19 cellular contexts compared by ENCODE assay signal in genomic region chr3:61871646-61872045, GRCh38.
DNase-seq lines count a peak whose midpoint lies in the region; ATAC-seq and TF ChIP-seq lines count a peak whose summit lies in the region.
"Had no signal": no experiment of that assay in that cellular context is flagged by ENCODE, and none has a peak within 500 bp of the region (broad histone marks: within the 10 kb centered on the region; RNA-seq: fewer than 3 reads in every experiment).

No MANE protein-coding gene starts in this region.

- H3K4me1 Mint-ChIP-seq in brain = peaks cover 65% of the 10 kb centered on the region
- H3K4me1 Mint-ChIP-seq: CD4-positive, CD25-positive, alpha-beta regulatory T cell had no signal

- peak; percentile 12 for DNase-seq in H7
- peak; percentile 35 for DNase-seq in medulla oblongata (ENCODE audit: extremely low spot score)
- DNase-seq in sigmoid colon = no peak
- no peak for DNase-seq in GM19238 (ENCODE audit: insufficient read length, low spot score)
- DNase-seq: ACHN; CD4-positive, CD25-positive, alpha-beta regulatory T cell; DMS79; GDM1; HCEC 1CT; NCI-H1436 treated with DMSO at 0.1 percent for 48 hours; NCI-H2081 treated with DMSO at 0.1 percent for 48 hours; NCI-H226; NCI-H526; NK-92 treated with Interleukin-12 subunit alpha and Interleukin-12 subunit beta, amount 100 ng/mL, for 24 hours; OCI-M1; RPMI8226 had no signal

- H3K4me1 ChIP-seq in sigmoid colon = peaks cover 0 to 63% (median 60%) of the 10 kb centered on the region in 4 donors

- no peaks in the 10 kb centered on the region for H3K27me3 ChIP-seq in H7 (ENCODE audit: control insufficient read depth, insufficient read depth, low read length)
- no peaks in the 10 kb centered on the region for H3K27me3 ChIP-seq in sigmoid colon

- peak overlapping the region; percentile 19 to 86 (median 74) for H3K27ac Mint-ChIP-seq in brain
- H3K27ac Mint-ChIP-seq: CD4-positive, CD25-positive, alpha-beta regulatory T cell had no signal

- H3K36me3 ChIP-seq in H7 (replicated peaks; ENCODE audit: control insufficient read depth, insufficient read depth, low read length) (no peaks in the 10 kb centered on the region), sigmoid colon (no peaks in the 10 kb centered on the region)

- no peak for TF ChIP-seq EP300 in sigmoid colon (IDR thresholded peaks at IDR 0.05)

- intact Hi-C loops in sigmoid colon (cut with DNase I) = no loop called here

- peaks cover 0 to 3% (median 0%) of the 10 kb centered on the region in 5 experiments for H3K9me3 Mint-ChIP-seq in brain

- no peaks in the 10 kb centered on the region for H3K9me3 ChIP-seq in sigmoid colon

- H3K4me3 ChIP-seq in H7 (ENCODE audit: insufficient read depth, low read depth, low read length) (no peak overlapping the region), sigmoid colon (no peak overlapping the region)

- TF ChIP-seq POLR2A in sigmoid colon (IDR thresholded peaks at IDR 0.05) = no peak
- TF ChIP-seq POLR2A in GM18505 (IDR thresholded peaks at IDR 0.05; ENCODE audit: borderline replicate concordance, extremely low read depth, insufficient read depth, insufficient read length) = no peak

- no peaks in the 10 kb centered on the region for H3K36me3 Mint-ChIP-seq in brain
- H3K36me3 Mint-ChIP-seq: CD4-positive, CD25-positive, alpha-beta regulatory T cell had no signal

- H3K27ac ChIP-seq in sigmoid colon = peak overlapping the region; percentile 10 to 51 (median 31)

- no peak overlapping the region for H3K4me3 Mint-ChIP-seq in brain
- H3K4me3 Mint-ChIP-seq: CD4-positive, CD25-positive, alpha-beta regulatory T cell had no signal

- peaks cover 2% of the 10 kb centered on the region for H3K27me3 Mint-ChIP-seq in brain
- H3K27me3 Mint-ChIP-seq: CD4-positive, CD25-positive, alpha-beta regulatory T cell had no signal

- 79 to 82% methylated on average over 2 of the region's 2 CpGs for WGBS in sigmoid colon, 2 donors

- ATAC-seq in GM19397 (IDR thresholded peaks at IDR 0.05; ENCODE audit: unreplicated experiment) (no peak), GM18505 (IDR thresholded peaks at IDR 0.05; ENCODE audit: unreplicated experiment) (no peak)

- TF ChIP-seq CTCF in brain (conservative IDR thresholded peaks at IDR 0.05) (no peak), sigmoid colon (IDR thresholded peaks at IDR 0.05) (no peak)

Comparison
In these comparisons a context has a peak if more than half of its experiments do, and no peak if none do; other contexts are left out.
1. DNase-seq: peak in H7 (single experiment) and medulla oblongata (single experiment); none in sigmoid colon (single experiment) and GM19238 (single experiment).